Comparison of ENCODE assay signal across 9 cellular contexts in genomic region chr5:27124590-27124989, GRCh38.
DNase-seq lines count a peak whose midpoint lies in the region; ATAC-seq and TF ChIP-seq lines count a peak whose summit lies in the region.
"Had no signal": no experiment of that assay in that cellular context is flagged by ENCODE, and none has a peak within 500 bp of the region (broad histone marks: within the 10 kb centered on the region; RNA-seq: fewer than 3 reads in every experiment).

No MANE protein-coding gene starts in this region.

- H3K27ac Mint-ChIP-seq in stimulated activated memory B cell treated with anti-CD40 and anti-IgM and Interleukin-4, amounts not matched to agents 10 μg/mL and 1 μg/mL and 100 μg/mL, for 72 hours = no peak overlapping the region

- no peaks in the 10 kb centered on the region for H3K27me3 Mint-ChIP-seq in stimulated activated memory B cell treated with anti-CD40 and anti-IgM and Interleukin-4, amounts not matched to agents 10 μg/mL and 1 μg/mL and 100 μg/mL, for 72 hours

- peaks cover 2% of the 10 kb centered on the region for H3K9me3 Mint-ChIP-seq in stimulated activated memory B cell treated with anti-CD40 and anti-IgM and Interleukin-4, amounts not matched to agents 10 μg/mL and 1 μg/mL and 100 μg/mL, for 72 hours

- no peaks in the 10 kb centered on the region for H4K20me1 ChIP-seq in OCI-LY3 (ENCODE audit: insufficient read depth, low read length)

- TF ChIP-seq POLR2A in erythroblast (IDR thresholded peaks at IDR 0.05; ENCODE audit: low read length) = no peak

- in situ Hi-C loops in HAP-1 (cut with MboI; ENCODE audit: low sequenced_read_pairs) = no loop called here

- no peak overlapping the region for H2AFZ ChIP-seq in OCI-LY3 (ENCODE audit: low read depth, low read length)

- no peak overlapping the region for H3K4me2 ChIP-seq in OCI-LY3 (ENCODE audit: low read length)

- no peak for ATAC-seq in GM21390 (IDR thresholded peaks at IDR 0.05; ENCODE audit: unreplicated experiment)
- ATAC-seq in stimulated activated memory B cell treated with anti-CD40 and anti-IgM and Interleukin-4, amounts not matched to agents 10 μg/mL and 1 μg/mL and 100 μg/mL, for 72 hours = no peak

- H3K4me1 ChIP-seq in HAP-1 (no peaks in the 10 kb centered on the region), OCI-LY3 (ENCODE audit: low read length) (no peaks in the 10 kb centered on the region)

- H3K27me3 ChIP-seq in HAP-1 (ENCODE audit: low read depth) (no peaks in the 10 kb centered on the region), OCI-LY3 (ENCODE audit: low read depth, low read length) (no peaks in the 10 kb centered on the region)

- DNase-seq in A172 (ENCODE audit: low spot score) (peak; percentile 39), HAP-1 (ENCODE audit: low spot score in 2 of 2) (peak; percentile 45 to 62), erythroblast (lab: John Stamatoyannopoulos, UW) (peak; percentile 1 to 3), middle frontal gyrus (ENCODE audit: extremely low spot score, low spot score) (no peak)
- DNase-seq in stimulated activated CD4-positive, alpha-beta T cell treated with anti-CD3 and anti-CD28 coated beads, Interleukin-15, amount 100 ng/mL, for 24 hours = no peak
- DNase-seq: midbrain had no signal

- H3K27ac ChIP-seq in OCI-LY3 (ENCODE audit: low read length) = no peak overlapping the region

- peak; percentile 21; the same call in 1 of the 2 replicates for TF ChIP-seq CTCF in OCI-LY3 (IDR thresholded peaks at IDR 0.05; ENCODE audit: low read depth, low read length)

- H3K4me3 ChIP-seq in HAP-1 (no peak overlapping the region), OCI-LY3 (ENCODE audit: low read length) (no peak overlapping the region)

- H3K9ac ChIP-seq in OCI-LY3 (ENCODE audit: low read length) = no peak overlapping the region

- H3K4me1 Mint-ChIP-seq in stimulated activated memory B cell treated with anti-CD40 and anti-IgM and Interleukin-4, amounts not matched to agents 10 μg/mL and 1 μg/mL and 100 μg/mL, for 72 hours = no peaks in the 10 kb centered on the region

- H3K36me3 ChIP-seq in HAP-1 (replicated peaks) = no peaks in the 10 kb centered on the region
- H3K36me3 ChIP-seq in OCI-LY3 (replicated peaks; ENCODE audit: low read depth, low read length) = no peaks in the 10 kb centered on the region

- no peaks in the 10 kb centered on the region for H3K79me2 ChIP-seq in OCI-LY3 (ENCODE audit: low read length)

- no peak overlapping the region for H3K4me3 Mint-ChIP-seq in stimulated activated memory B cell treated with anti-CD40 and anti-IgM and Interleukin-4, amounts not matched to agents 10 μg/mL and 1 μg/mL and 100 μg/mL, for 72 hours

- H3K9me3 ChIP-seq in HAP-1 = no peaks in the 10 kb centered on the region
- H3K9me3 ChIP-seq in OCI-LY3 (ENCODE audit: insufficient read depth, low read length) = no peaks in the 10 kb centered on the region

- no peaks in the 10 kb centered on the region for H3K36me3 Mint-ChIP-seq in stimulated activated memory B cell treated with anti-CD40 and anti-IgM and Interleukin-4, amounts not matched to agents 10 μg/mL and 1 μg/mL and 100 μg/mL, for 72 hours

Comparison
In these comparisons a context has a peak if more than half of its experiments do, and no peak if none do; other contexts are left out.
1. DNase-seq: peak in A172 (single experiment), HAP-1 (2 of 2) and erythroblast (2 of 2); none in middle frontal gyrus (single experiment) and stimulated activated CD4-positive, alpha-beta T cell treated with anti-CD3 and anti-CD28 coated beads, Interleukin-15, amount 100 ng/mL, for 24 hours (single experiment).